In genomic region chr11:111406589-111406988, GRCh38 we compare ENCODE assay signal across 17 cellular contexts.
"Had no signal": no experiment of that assay in that cellular context is flagged by ENCODE, and none has a peak within 500 bp of the region (broad histone marks: within the 10 kb centered on the region; RNA-seq: fewer than 3 reads in every experiment).

No MANE protein-coding gene starts in this region.

- ATAC-seq: natural killer cell had no signal

- H3K27me3 Mint-ChIP-seq: activated CD4-positive, alpha-beta T cell treated with anti-CD3 and anti-CD28 coated beads, Interleukin-2, amount 10 ng/mL, durations not matched to agents 7 days and 5 days; activated naive CD8-positive, alpha-beta T cell treated with anti-CD3 and anti-CD28 coated beads for 36 hours; dendritic cell treated with granulocyte-macrophage colony-stimulating factor and Interleukin-4, amounts not matched to agents 40 ng/mL and 50 ng/mL, for 4 days; stimulated activated naive CD8-positive, alpha-beta T cell treated with anti-CD3 and anti-CD28 coated beads, Interleukin-15, Interleukin-2, amounts not matched to agents 100 ng/mL and 50 ng/mL, for 24 hours had no signal

- H3K27ac Mint-ChIP-seq: activated CD4-positive, alpha-beta T cell treated with anti-CD3 and anti-CD28 coated beads, Interleukin-2, amount 10 ng/mL, durations not matched to agents 7 days and 5 days; activated naive CD8-positive, alpha-beta T cell treated with anti-CD3 and anti-CD28 coated beads for 36 hours; activated T-helper 1 cell treated with anti-CD3 and anti-CD28 coated beads, Interleukin-12 subunit alpha, Interleukin-12 subunit beta, Interleukin-2, Interleukin-4 antibody, amounts not matched to agents 30 ng/mL and 10 ng/mL and 1 ng/mL, durations not matched to agents 14 hours and 24 hours and 36 hours; dendritic cell treated with granulocyte-macrophage colony-stimulating factor and Interleukin-4, amounts not matched to agents 40 ng/mL and 50 ng/mL, for 4 days; natural killer cell; stimulated activated naive CD8-positive, alpha-beta T cell treated with anti-CD3 and anti-CD28 coated beads, Interleukin-15, Interleukin-2, amounts not matched to agents 100 ng/mL and 50 ng/mL, for 24 hours; type B pancreatic cell had no signal

- H3K4me3 Mint-ChIP-seq: activated CD4-positive, alpha-beta T cell treated with anti-CD3 and anti-CD28 coated beads, Interleukin-2, amount 10 ng/mL, durations not matched to agents 7 days and 5 days; activated naive CD8-positive, alpha-beta T cell treated with anti-CD3 and anti-CD28 coated beads for 36 hours; activated T-helper 1 cell treated with anti-CD3 and anti-CD28 coated beads, Interleukin-12 subunit alpha, Interleukin-12 subunit beta, Interleukin-2, Interleukin-4 antibody, amounts not matched to agents 30 ng/mL and 10 ng/mL and 1 ng/mL, durations not matched to agents 14 hours and 24 hours and 36 hours; dendritic cell treated with granulocyte-macrophage colony-stimulating factor and Interleukin-4, amounts not matched to agents 40 ng/mL and 50 ng/mL, for 4 days; natural killer cell; stimulated activated naive CD8-positive, alpha-beta T cell treated with anti-CD3 and anti-CD28 coated beads, Interleukin-15, Interleukin-2, amounts not matched to agents 100 ng/mL and 50 ng/mL, for 24 hours; type B pancreatic cell had no signal

- H3K36me3 Mint-ChIP-seq: activated naive CD8-positive, alpha-beta T cell treated with anti-CD3 and anti-CD28 coated beads for 36 hours; natural killer cell; type B pancreatic cell had no signal

- H3K4me1 Mint-ChIP-seq: activated CD4-positive, alpha-beta T cell treated with anti-CD3 and anti-CD28 coated beads, Interleukin-2, amount 10 ng/mL, durations not matched to agents 7 days and 5 days; natural killer cell had no signal

- H3K9me3 Mint-ChIP-seq: natural killer cell, type B pancreatic cell had no signal

- DNase-seq: activated CD4-positive, alpha-beta T cell treated with anti-CD3 and anti-CD28 coated beads, Interleukin-2, amount 10 ng/mL, durations not matched to agents 7 days and 5 days; activated CD8-positive, alpha-beta memory T cell treated with anti-CD3 and anti-CD28 coated beads, Interleukin-2, amount 50 U/mL, for 48 hours; activated naive CD8-positive, alpha-beta T cell treated with anti-CD3 and anti-CD28 coated beads for 36 hours; anterior cingulate cortex; cerebellar nuclear complex; effector memory CD4-positive, alpha-beta T cell; foreskin melanocyte; head of caudate nucleus; mesendoderm; natural killer cell; stimulated activated CD4-positive, alpha-beta T cell treated with anti-CD3 and anti-CD28 coated beads, Interleukin-15, amount 100 ng/mL, for 24 hours; stimulated activated CD4-positive, alpha-beta T cell treated with anti-CD3 and anti-CD28 coated beads, Interleukin-4, amount 100 ng/mL, for 4 hours; stimulated activated CD8-positive, alpha-beta memory T cell treated with anti-CD3 and anti-CD28 coated beads, Interleukin-4, amount 100 ng/mL, for 48 hours had no signal
